ENCODE assay signal across 6 cellular contexts in genomic region chr4:2300431-2300861, GRCh38.
"Had no signal": no experiment of that assay in that cellular context is flagged by ENCODE, and none has a peak within 500 bp of the region (broad histone marks: within the 10 kb centered on the region; RNA-seq: fewer than 3 reads in every experiment).

No MANE protein-coding gene starts in this region.

- H3K27ac Mint-ChIP-seq: activated CD8-positive, alpha-beta T cell treated with anti-CD3 and anti-CD28 coated beads, Interleukin-2, amount 10 ng/mL, durations not matched to agents 7 days and 5 days had no signal

- DNase-seq: islet precursor cell, left ventricle myocardium inferior, mesenchymal stem cell, retina, SW 1271 had no signal

- H3K4me3 Mint-ChIP-seq: activated CD8-positive, alpha-beta T cell treated with anti-CD3 and anti-CD28 coated beads, Interleukin-2, amount 10 ng/mL, durations not matched to agents 7 days and 5 days had no signal
